ENCODE assay signal across 29 cellular contexts in genomic region chr4:168095776-168096443, GRCh38. TPM values are rescaled to one million over a fixed set of nuclear protein-coding genes. Genes with fewer than 3 reads are reported as not detected.
DNase-seq lines count a peak whose midpoint lies in the region; ATAC-seq and TF ChIP-seq lines count a peak whose summit lies in the region.
"Had no signal": no experiment of that assay in that cellular context is flagged by ENCODE, and none has a peak within 500 bp of the region (broad histone marks: within the 10 kb centered on the region; RNA-seq: fewer than 3 reads in every experiment).

No MANE protein-coding gene starts in this region.

- in situ Hi-C loops in Panc1 (cut with HindIII; ENCODE audit: low pct_unique_long_range_greater_than_20kb, low sequenced_read_pairs), result no loop called here

- ATAC-seq in Panc1, result peak; percentile 86
- ATAC-seq: Right ventricle myocardium inferior, upper lobe of right lung had no signal

- intact Hi-C loops in Panc1 (cut with micrococcal nuclease; ENCODE audit: unreplicated experiment), result no loop called here
- intact Hi-C loops in ovary (cut with DNase I), result no loop called here

- peak overlapping the region; percentile 7; the same call in 1 of the 2 replicates for H3K27ac ChIP-seq in Panc1 (ENCODE audit: low read length)
- no peak overlapping the region for H3K27ac ChIP-seq in neural cell (ENCODE audit: low read length)
- H3K27ac ChIP-seq in Karpas-422 (ENCODE audit: low read length), result no peak overlapping the region
- no peak overlapping the region for H3K27ac ChIP-seq in ovary
- H3K27ac ChIP-seq: ascending aorta; BLaER1 treated with 17β-estradiol and CSF1 and Interleukin-3, amounts not matched to agents 10 nM and 100 nM; esophagus muscularis mucosa; upper lobe of right lung had no signal

- H2AFZ ChIP-seq in neural cell (ENCODE audit: low read depth, low read length), result no peak overlapping the region
- no peak overlapping the region for H2AFZ ChIP-seq in Karpas-422 (ENCODE audit: low read length)

- H3F3A ChIP-seq in neural cell (ENCODE audit: insufficient read depth, low read length, poor library complexity, severe bottlenecking), result no peaks in the 10 kb centered on the region

- H3K79me2 ChIP-seq in neural cell (replicated peaks; ENCODE audit: insufficient read depth, low read length) (no peaks in the 10 kb centered on the region), Karpas-422 (ENCODE audit: low read length) (no peaks in the 10 kb centered on the region)

- no peaks in the 10 kb centered on the region for H3K4me1 ChIP-seq in Panc1 (ENCODE audit: control insufficient read depth, insufficient read depth, low read length)
- H3K4me1 ChIP-seq in Karpas-422 (ENCODE audit: low read length), result no peaks in the 10 kb centered on the region
- H3K4me1 ChIP-seq in ovary (ENCODE audit: insufficient read depth), result no peaks in the 10 kb centered on the region
- H3K4me1 ChIP-seq: ascending aorta; BLaER1 treated with 17β-estradiol and CSF1 and Interleukin-3, amounts not matched to agents 10 nM and 100 nM; esophagus muscularis mucosa; upper lobe of right lung had no signal

- TF ChIP-seq EP300 in neural cell (conservative IDR thresholded peaks at IDR 0.05; ENCODE audit: poor library complexity, severe bottlenecking) (peak; percentile 50), ovary (IDR thresholded peaks at IDR 0.05) (no peak)

- 83 to 84% (median 83%) methylated on average over 2 of the region's 2 CpGs for WGBS in ovary, 3 donors

- no peak for TF ChIP-seq RAD21 in neural cell (conservative IDR thresholded peaks at IDR 0.05)

- BruUV-seq in Panc1 (replicated peaks; lab: Mats Ljungman, UMichigan), result no TSS peak

- H3K4me2 ChIP-seq in neural cell (ENCODE audit: low read length) (no peak overlapping the region), Karpas-422 (ENCODE audit: low read depth, low read length, poor library complexity, severe bottlenecking) (no peak overlapping the region)
- H3K4me2 ChIP-seq: BLaER1 treated with 17β-estradiol and CSF1 and Interleukin-3, amounts not matched to agents 10 nM and 100 nM had no signal

- H3K9me2 ChIP-seq in neural cell (ENCODE audit: insufficient read depth, low read length), result no peaks in the 10 kb centered on the region
- H3K9me2 ChIP-seq in Karpas-422 (replicated peaks; ENCODE audit: insufficient read depth, low read length), result no peaks in the 10 kb centered on the region

- H3K9me3 ChIP-seq in Panc1 (ENCODE audit: control insufficient read depth, insufficient read depth, low read depth, low read length), result peaks cover 8% of the 10 kb centered on the region; the same call in 1 of the 2 replicates
- H3K9me3 ChIP-seq in neural cell (ENCODE audit: low read length), result no peaks in the 10 kb centered on the region
- no peaks in the 10 kb centered on the region for H3K9me3 ChIP-seq in Karpas-422 (ENCODE audit: low read length)
- no peaks in the 10 kb centered on the region for H3K9me3 ChIP-seq in ovary
- H3K9me3 ChIP-seq: ascending aorta; BLaER1 treated with 17β-estradiol and CSF1 and Interleukin-3, amounts not matched to agents 10 nM and 100 nM; esophagus muscularis mucosa; upper lobe of right lung had no signal

- no peak for TF ChIP-seq CTCF in Panc1 (IDR thresholded peaks at IDR 0.05)
- no peak for TF ChIP-seq CTCF in epithelial cell of esophagus (IDR thresholded peaks at IDR 0.05; ENCODE audit: insufficient read depth, low read depth, low read length, missing control alignments)
- TF ChIP-seq CTCF in neural cell (IDR thresholded peaks at IDR 0.05; ENCODE audit: poor library complexity, severe bottlenecking), result no peak
- no peak for TF ChIP-seq CTCF in ovary (IDR thresholded peaks at IDR 0.05)

- no peak overlapping the region for H3K4me3 ChIP-seq in Panc1 (ENCODE audit: low read depth in 2 of 2, low read length in 2 of 2)
- H3K4me3 ChIP-seq in epithelial cell of esophagus (ENCODE audit: low read length), result no peak overlapping the region
- H3K4me3 ChIP-seq in neural cell (ENCODE audit: low read length), result no peak overlapping the region
- no peak overlapping the region for H3K4me3 ChIP-seq in Karpas-422 (ENCODE audit: low read length)
- H3K4me3 ChIP-seq in ovary, result no peak overlapping the region
- H3K4me3 ChIP-seq: ascending aorta; BLaER1 treated with 17β-estradiol and CSF1 and Interleukin-3, amounts not matched to agents 10 nM and 100 nM; esophagus muscularis mucosa; lung; upper lobe of right lung had no signal

- no peak for TF ChIP-seq POLR2A in ovary (IDR thresholded peaks at IDR 0.05)

- no peaks in the 10 kb centered on the region for H3K27me3 ChIP-seq in Panc1 (ENCODE audit: control insufficient read depth, insufficient read depth, low read length)
- no peaks in the 10 kb centered on the region for H3K27me3 ChIP-seq in neural cell (ENCODE audit: insufficient read depth, low read depth, low read length)
- no peaks in the 10 kb centered on the region for H3K27me3 ChIP-seq in Karpas-422 (ENCODE audit: low read length)
- peaks cover 2% of the 10 kb centered on the region for H3K27me3 ChIP-seq in ovary
- H3K27me3 ChIP-seq: ascending aorta; BLaER1 treated with 17β-estradiol and CSF1 and Interleukin-3, amounts not matched to agents 10 nM and 100 nM; esophagus muscularis mucosa; upper lobe of right lung had no signal

- POLR2A ChIA-PET in Panc1 (lab: Charles Lee), result no interaction called here

- no peak overlapping the region for H3K9ac ChIP-seq in neural cell (ENCODE audit: low read length)
- no peak overlapping the region for H3K9ac ChIP-seq in Karpas-422 (ENCODE audit: low read length)
- H3K9ac ChIP-seq: BLaER1 treated with 17β-estradiol and CSF1 and Interleukin-3, amounts not matched to agents 10 nM and 100 nM had no signal

- H3K36me3 ChIP-seq in Panc1 (ENCODE audit: control insufficient read depth, insufficient read depth, low read length), result no peaks in the 10 kb centered on the region
- H3K36me3 ChIP-seq in neural cell (ENCODE audit: insufficient read depth, low read length), result no peaks in the 10 kb centered on the region
- no peaks in the 10 kb centered on the region for H3K36me3 ChIP-seq in Karpas-422 (ENCODE audit: insufficient read depth, low read length)
- H3K36me3 ChIP-seq in ovary, result no peaks in the 10 kb centered on the region
- H3K36me3 ChIP-seq: ascending aorta; BLaER1 treated with 17β-estradiol and CSF1 and Interleukin-3, amounts not matched to agents 10 nM and 100 nM; esophagus muscularis mucosa; upper lobe of right lung had no signal

- DNase-seq in Daoy (ENCODE audit: low read depth), result peak; percentile 15
- DNase-seq in Panc1 (ENCODE audit: low read depth, low spot score), result peak; percentile 67
- DNase-seq in epithelial cell of esophagus (ENCODE audit: low read depth), result peak; percentile 52
- no peak for DNase-seq in Karpas-422
- no peak for DNase-seq in GM03348 (ENCODE audit: low spot score)
- DNase-seq in ovary, result no peak
- no peak for DNase-seq in NCI-H187 treated with DMSO at 0.1 percent for 48 hours (lab: John Stamatoyannopoulos, UW)
- DNase-seq: activated CD4-positive, alpha-beta T cell treated with anti-CD3 and anti-CD28 coated beads, Interleukin-2, amount 50 U/mL, for 4 hours; activated CD4-positive, CD25-positive, alpha-beta regulatory T cell; activated CD8-positive, alpha-beta memory T cell treated with anti-CD3 and anti-CD28 coated beads, Interleukin-2, amount 50 U/mL, for 4 hours; activated naive CD4-positive, alpha-beta T cell treated with anti-CD3 and anti-CD28 coated beads, Interleukin-2, amount 50 U/mL, for 16 hours; DND-41; effector CD8-positive, alpha-beta T cell; HCEC 1CT; NCI-H1105 treated with DMSO at 0.1 percent for 48 hours; NCI-H2029 treated with DMSO at 0.1 percent for 48 hours; NCI-H2227 treated with DMSO at 0.1 percent for 48 hours; NCI-H748 treated with DMSO at 0.1 percent for 48 hours; substantia nigra; upper lobe of right lung had no signal

- H4K20me1 ChIP-seq in neural cell (ENCODE audit: insufficient read depth), result no peaks in the 10 kb centered on the region
- H4K20me1 ChIP-seq in Karpas-422 (ENCODE audit: insufficient read depth, low read depth, low read length), result no peaks in the 10 kb centered on the region
- H4K20me1 ChIP-seq: BLaER1 treated with 17β-estradiol and CSF1 and Interleukin-3, amounts not matched to agents 10 nM and 100 nM had no signal

- CTCF ChIA-PET in Panc1 (lab: Charles Lee), result no interaction called here

TF ChIP-seq in neural cell, 6 proteins besides CTCF, POLR2A, EP300 and RAD21:
- peak; percentile 49 for TF ChIP-seq POLR2AphosphoS5 (IDR thresholded peaks at IDR 0.05)
- no peak for TF ChIP-seq TAF1 (IDR thresholded peaks at IDR 0.05; ENCODE audit: low read depth)
- TF ChIP-seq EZH2 (IDR thresholded peaks at IDR 0.05; ENCODE audit: borderline replicate concordance, insufficient read depth, low read length, poor library complexity, severe bottlenecking), result no peak
- TF ChIP-seq REST (IDR thresholded peaks at IDR 0.05; ENCODE audit: borderline replicate concordance), result peak; percentile 78
TF ChIP-seq in neural cell: peak in this region for 2.

RNA-seq across cellular contexts. Expression of gene ANXA10, which starts 3.6 kb away (rescaled TPM):
- 0.48 and 4.3 TPM in 2 replicates for total RNA-seq in Daoy (2014; rRNA removed; shearing (Covaris generic))
- total RNA-seq in Panc1 (2021; ENCODE audit: unreplicated experiment) (not detected), ovary (under 1 TPM in 1 of 7 donors, not detected in 6; 0.47 TPM)
- polyA plus RNA-seq in Panc1 (2012; ENCODE audit: insufficient read length), result not detected
- polyA plus RNA-seq in neural cell (not detected in 2 replicates), ovary (under 1 TPM; 0.08 to 0.28 TPM)
- not detected in 2 replicates for polyA minus RNA-seq in neural cell
- total RNA-seq in Karpas-422 (2014; rRNA removed; shearing (Covaris generic); ENCODE audit: low replicate concordance), result not detected in 2 replicates
- total RNA-seq: ascending aorta, kidney epithelial cell, lung, pulmonary artery endothelial cell, Right ventricle myocardium inferior, skeletal muscle tissue, upper lobe of right lung had no signal

Comparison
In these comparisons a context has a peak if more than half of its experiments do, and no peak if none do; other contexts are left out.
1. DNase-seq: peak in Daoy (single experiment), Panc1 (single experiment) and epithelial cell of esophagus (single experiment); none in Karpas-422 (single experiment), GM03348 (single experiment), ovary (0 of 5) and NCI-H187 treated with DMSO at 0.1 percent for 48 hours (single experiment).